7 cellular contexts compared by ENCODE assay signal in genomic region chr1:45018599-45019230, GRCh38. TPM values are rescaled to one million over a fixed set of nuclear protein-coding genes. Genes with fewer than 3 reads are reported as not detected.
DNase-seq lines count a peak whose midpoint lies in the region; ATAC-seq and TF ChIP-seq lines count a peak whose summit lies in the region.

No MANE protein-coding gene starts in this region.

- H3K9me3 Mint-ChIP-seq in activated CD8-positive, alpha-beta memory T cell treated with anti-CD3 and anti-CD28 coated beads, Interleukin-2, amount 10 ng/mL, durations not matched to agents 7 days and 5 days (ENCODE audit: low read depth): no peaks in the 10 kb centered on the region
- no peaks in the 10 kb centered on the region for H3K9me3 Mint-ChIP-seq in naive thymus-derived CD8-positive, alpha-beta T cell

- POLR2A ChIA-PET in naive thymus-derived CD8-positive, alpha-beta T cell (lab: Charles Lee): interaction anchor here (1.0 to 1.1 kb wide), 2 partner anchors 282 to 285 kb away, joined by 4 to 5 read pairs; no protein-coding TSS in a partner anchor

- TF ChIP-seq CTCF in GM12865 (IDR thresholded peaks at IDR 0.05; ENCODE audit: insufficient read depth, low read depth, low read length, missing control alignments) (peak; percentile 87), epithelial cell of proximal tubule (conservative IDR thresholded peaks at IDR 0.05; ENCODE audit: low read depth, low read length) (peak; percentile 89), thoracic aorta (IDR thresholded peaks at IDR 0.05) (peak; percentile 79)

- CTCF ChIA-PET in activated CD8-positive, alpha-beta memory T cell treated with anti-CD3 and anti-CD28 coated beads, Interleukin-2, amount 10 ng/mL, durations not matched to agents 7 days and 5 days (lab: Charles Lee): interaction anchor here (0.8 to 13.4 kb wide), 12 partner anchors 10 to 474 kb away, joined by 3 to 341 read pairs (median 4); partner anchors contain the start of genes EIF2B3 and TESK2

- no peak overlapping the region for H3K4me3 Mint-ChIP-seq in activated CD8-positive, alpha-beta memory T cell treated with anti-CD3 and anti-CD28 coated beads, Interleukin-2, amount 10 ng/mL, durations not matched to agents 7 days and 5 days
- H3K4me3 Mint-ChIP-seq in naive thymus-derived CD8-positive, alpha-beta T cell: no peak overlapping the region

- peak; percentile 55 for ATAC-seq in HG03139 (IDR thresholded peaks at IDR 0.05; ENCODE audit: unreplicated experiment)
- ATAC-seq in activated CD8-positive, alpha-beta memory T cell treated with anti-CD3 and anti-CD28 coated beads, Interleukin-2, amount 10 ng/mL, durations not matched to agents 7 days and 5 days: peak; percentile 82
- ATAC-seq in naive thymus-derived CD8-positive, alpha-beta T cell: peak; percentile 90
- no peak for ATAC-seq in thoracic aorta (ENCODE audit: insufficient number of reproducible peaks, low FRiP score, low read depth)

- DNase-seq in GM12865 (ENCODE audit: low read depth): peak; percentile 76
- peak; percentile 48 for DNase-seq in NCI-H69 (lab: John Stamatoyannopoulos, UW)
- peak; percentile 67 for DNase-seq in activated CD8-positive, alpha-beta memory T cell treated with anti-CD3 and anti-CD28 coated beads, Interleukin-2, amount 10 ng/mL, durations not matched to agents 7 days and 5 days
- peak; percentile 15 for DNase-seq in epithelial cell of proximal tubule (ENCODE audit: low read depth)
- DNase-seq in naive thymus-derived CD8-positive, alpha-beta T cell: peak in 9 of 10 donors; percentile 14 to 65 (median 46)
- DNase-seq in thoracic aorta (ENCODE audit: low spot score): no peak

- peaks cover 0 to 12% of the 10 kb centered on the region in 2 donors for H3K4me1 ChIP-seq in thoracic aorta (ENCODE audit: control insufficient read depth in 1 of 2, low read depth in 2 of 2)

- no peaks in the 10 kb centered on the region for H3K27me3 Mint-ChIP-seq in activated CD8-positive, alpha-beta memory T cell treated with anti-CD3 and anti-CD28 coated beads, Interleukin-2, amount 10 ng/mL, durations not matched to agents 7 days and 5 days
- H3K27me3 Mint-ChIP-seq in naive thymus-derived CD8-positive, alpha-beta T cell: no peaks in the 10 kb centered on the region

- no peak overlapping the region for H3K27ac Mint-ChIP-seq in activated CD8-positive, alpha-beta memory T cell treated with anti-CD3 and anti-CD28 coated beads, Interleukin-2, amount 10 ng/mL, durations not matched to agents 7 days and 5 days
- H3K27ac Mint-ChIP-seq in naive thymus-derived CD8-positive, alpha-beta T cell: peak overlapping the region in 4 of 10 donors; percentile 19 to 69 (median 59)

- H3K4me1 Mint-ChIP-seq in activated CD8-positive, alpha-beta memory T cell treated with anti-CD3 and anti-CD28 coated beads, Interleukin-2, amount 10 ng/mL, durations not matched to agents 7 days and 5 days: peaks cover 12% of the 10 kb centered on the region
- H3K4me1 Mint-ChIP-seq in naive thymus-derived CD8-positive, alpha-beta T cell: peaks cover 6 to 13% (median 11%) of the 10 kb centered on the region in 4 donors

- H3K4me3 ChIP-seq in GM12865 (ENCODE audit: low read depth, low read length) (no peak overlapping the region), epithelial cell of proximal tubule (ENCODE audit: low read depth, low read length) (no peak overlapping the region), thoracic aorta (no peak overlapping the region)

- H3K36me3 ChIP-seq in thoracic aorta: peaks cover 2% of the 10 kb centered on the region

- peaks cover 6% of the 10 kb centered on the region for H3K36me3 Mint-ChIP-seq in activated CD8-positive, alpha-beta memory T cell treated with anti-CD3 and anti-CD28 coated beads, Interleukin-2, amount 10 ng/mL, durations not matched to agents 7 days and 5 days
- H3K36me3 Mint-ChIP-seq in naive thymus-derived CD8-positive, alpha-beta T cell: peaks cover 0 to 13% (median 0%) of the 10 kb centered on the region in 3 donors

- no peaks in the 10 kb centered on the region for H3K27me3 ChIP-seq in thoracic aorta (replicated peaks; ENCODE audit: insufficient read depth)

- H3K27ac ChIP-seq in thoracic aorta: no peak overlapping the region

- no peaks in the 10 kb centered on the region for H3K9me3 ChIP-seq in thoracic aorta

RNA-seq across cellular contexts. Expression of gene UROD, which starts 6.7 kb away (rescaled TPM):
- total RNA-seq in activated CD8-positive, alpha-beta memory T cell treated with anti-CD3 and anti-CD28 coated beads, Interleukin-2, amount 10 ng/mL, durations not matched to agents 7 days and 5 days: 10 to 100 TPM; 68.5 to 72.7 TPM
- total RNA-seq in epithelial cell of proximal tubule (104 and 141 TPM in 2 replicates), thoracic aorta (10 to 100 TPM; 32.7 to 67.4 TPM)
- 10 to 100 TPM; 74.9 to 78.8 TPM for total RNA-seq in naive thymus-derived CD8-positive, alpha-beta T cell
- polyA plus RNA-seq in naive thymus-derived CD8-positive, alpha-beta T cell: 10 to 100 TPM; 71.6 to 80.9 (median 74.9) TPM

RNA-seq across cellular contexts. Expression of gene HECTD3, which starts 7.6 kb away (rescaled TPM):
- total RNA-seq in activated CD8-positive, alpha-beta memory T cell treated with anti-CD3 and anti-CD28 coated beads, Interleukin-2, amount 10 ng/mL, durations not matched to agents 7 days and 5 days: 10 to 100 TPM; 31.5 to 32.6 TPM
- total RNA-seq in epithelial cell of proximal tubule: 32.8 and 36.6 TPM in 2 replicates
- total RNA-seq in naive thymus-derived CD8-positive, alpha-beta T cell: 10 to 100 TPM; 47.2 to 49.3 TPM
- polyA plus RNA-seq in naive thymus-derived CD8-positive, alpha-beta T cell: 10 to 100 TPM in 2 of 3 donors, 1 to 10 TPM in 1; 7.2 to 17.8 (median 15.6) TPM
- total RNA-seq in thoracic aorta: 10 to 100 TPM; 40.4 to 66.3 TPM

RNA-seq across cellular contexts. Expression of gene EIF2B3, which starts 32.3 kb away (rescaled TPM):
- 10 to 100 TPM; 26.5 to 33.3 TPM for total RNA-seq in activated CD8-positive, alpha-beta memory T cell treated with anti-CD3 and anti-CD28 coated beads, Interleukin-2, amount 10 ng/mL, durations not matched to agents 7 days and 5 days
- total RNA-seq in epithelial cell of proximal tubule: 27.0 and 36.4 TPM in 2 replicates
- total RNA-seq in naive thymus-derived CD8-positive, alpha-beta T cell: 10 to 100 TPM; 16.0 to 16.5 TPM
- polyA plus RNA-seq in naive thymus-derived CD8-positive, alpha-beta T cell: 10 to 100 TPM; 22.1 to 27.9 (median 22.5) TPM
- total RNA-seq in thoracic aorta: 10 to 100 TPM; 26.4 to 33.8 TPM
